ENCODE assay signal across 8 cellular contexts in genomic region chr10:6050801-6051445, GRCh38. TPM values are rescaled to one million over a fixed set of nuclear protein-coding genes. Genes with fewer than 3 reads are reported as not detected.
DNase-seq lines count a peak whose midpoint lies in the region; ATAC-seq and TF ChIP-seq lines count a peak whose summit lies in the region.

No MANE protein-coding gene starts in this region.

- DNase-seq in AG10803 (ENCODE audit: low read depth) = peak; percentile 36
- peak; percentile 18 to 43 for DNase-seq in SJCRH30
- peak; percentile 90 for DNase-seq in activated naive CD4-positive, alpha-beta T cell treated with anti-CD3 and anti-CD28 coated beads, Interleukin-2, amount 50 U/mL, for 16 hours
- peak; percentile 69 for DNase-seq in left ventricle myocardium superior
- DNase-seq in stimulated activated CD4-positive, alpha-beta T cell treated with anti-CD3 and anti-CD28 coated beads, Interleukin-1b, Interleukin-23, amount 100 ng/mL, for 1 hour (ENCODE audit: low read depth in 2 of 2) = peak; percentile 62 to 70
- no peak for DNase-seq in SKM-1 (lab: John Stamatoyannopoulos, UW; ENCODE audit: unreplicated experiment)

- H3K4me3 ChIP-seq in AG10803 (ENCODE audit: low read length) (peak overlapping the region; percentile 54), SJCRH30 (peak overlapping the region; percentile 28)

- peak; percentile 69 for ATAC-seq in GM18868 (IDR thresholded peaks at IDR 0.05; ENCODE audit: unreplicated experiment)
- ATAC-seq in HG03066 (IDR thresholded peaks at IDR 0.05; ENCODE audit: low read depth, unreplicated experiment) = peak; percentile 70
- peak; percentile 72 for ATAC-seq in left ventricle myocardium superior

- no peaks in the 10 kb centered on the region for H3K27me3 ChIP-seq in SJCRH30

- H3K4me1 ChIP-seq in SJCRH30 = no peaks in the 10 kb centered on the region

- no peaks in the 10 kb centered on the region for H3K36me3 ChIP-seq in SJCRH30

- peak; percentile 35 for TF ChIP-seq CTCF in AG10803 (conservative IDR thresholded peaks at IDR 0.05; ENCODE audit: low read length)

- intact Hi-C loops in left ventricle myocardium superior (cut with micrococcal nuclease) = no loop called here

- H3K9me3 ChIP-seq in SJCRH30 (replicated peaks) = no peaks in the 10 kb centered on the region

- H3K27ac ChIP-seq in SJCRH30 = no peak overlapping the region

RNA-seq across cellular contexts. Expression of gene IL2RA, which starts 11.2 kb away (rescaled TPM):
- total RNA-seq in SJCRH30 (2014; rRNA removed; shearing (Covaris generic)) = not detected in 2 replicates
- total RNA-seq in left ventricle myocardium superior = 1.5 TPM

RNA-seq across cellular contexts. Expression of gene RBM17, which starts 37.9 kb away (rescaled TPM):
- total RNA-seq in SJCRH30 (2014; rRNA removed; shearing (Covaris generic)) = 59.8 and 60.6 TPM in 2 replicates
- 72.1 TPM for total RNA-seq in left ventricle myocardium superior
